Comparison of ENCODE assay signal across 8 cellular contexts in the genomic region with DNA sequence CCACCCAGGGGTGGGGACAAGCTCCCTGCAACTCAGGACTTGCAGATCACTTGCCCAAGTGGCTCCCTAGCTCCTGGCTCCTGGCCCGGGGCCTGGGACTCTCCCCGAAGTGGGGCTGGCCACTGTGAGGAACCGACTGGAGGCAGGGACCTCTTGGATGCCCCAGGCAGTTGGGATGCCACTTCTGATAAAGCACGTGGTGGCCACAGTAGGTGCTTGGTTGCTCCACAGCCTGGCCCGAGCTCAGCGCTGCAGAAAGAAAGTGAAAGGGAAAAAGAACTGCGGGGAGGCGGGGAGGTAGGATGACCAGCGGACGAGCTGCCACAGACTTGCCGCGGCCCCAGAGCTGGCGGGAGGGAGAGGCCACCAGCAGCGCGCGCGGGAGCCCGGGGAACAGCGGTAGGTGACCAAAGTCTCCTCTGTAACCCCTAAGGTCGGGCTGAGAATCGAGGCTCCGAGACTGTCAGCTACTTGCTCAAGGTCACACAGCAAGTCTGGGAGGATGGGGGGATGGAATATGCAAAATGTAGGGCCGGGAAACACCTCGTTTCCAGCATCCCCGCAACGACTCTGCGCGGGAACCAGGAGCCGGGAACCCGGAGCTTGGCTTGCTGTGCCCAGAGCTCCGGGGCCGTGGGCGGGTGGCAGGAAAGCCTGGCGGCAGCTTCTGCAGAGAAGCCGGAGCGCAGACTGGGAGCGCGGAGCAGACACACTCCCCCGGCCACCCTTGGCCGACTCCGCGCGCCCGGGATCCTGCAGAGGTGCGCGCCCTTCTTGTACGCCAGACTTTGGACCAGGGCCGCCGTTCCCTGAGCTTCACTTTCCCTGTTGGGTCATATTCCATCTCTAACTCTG. TPM values are rescaled to one million over a fixed set of nuclear protein-coding genes. Genes with fewer than 3 reads are reported as not detected.
A peak's percentile ranks its signal among the peaks of the same experiment; 100 is the strongest.
DNase-seq lines count a peak whose midpoint lies in the region; ATAC-seq and TF ChIP-seq lines count a peak whose summit lies in the region.

No MANE protein-coding gene starts in this region.

- H3K4me1 ChIP-seq in Caco-2, result peaks cover 17% of the 10 kb centered on the region
- peaks cover 7 to 13% of the 10 kb centered on the region in 2 donors for H3K4me1 ChIP-seq in mucosa of rectum (ENCODE audit: control insufficient read depth in 2 of 2, insufficient read depth in 2 of 2, low read length in 2 of 2)

- BruUV-seq in Caco-2 (replicated peaks; lab: Mats Ljungman, UMichigan), result no TSS peak

- no peak for DNase-seq in Caco-2
- no peak for DNase-seq in epithelial cell of esophagus (ENCODE audit: low read depth)
- DNase-seq in SK-N-DZ (ENCODE audit: low spot score), result no peak
- DNase-seq in NCI-H82 (lab: John Stamatoyannopoulos, UW), result no peak

- H3K27me3 ChIP-seq in Caco-2 (replicated peaks; ENCODE audit: control insufficient read depth, insufficient read depth, low read length) (no peaks in the 10 kb centered on the region), mucosa of rectum (ENCODE audit: control insufficient read depth in 2 of 2, insufficient read depth in 2 of 2, low read length in 2 of 2) (peaks cover 0 to 13% of the 10 kb centered on the region in 2 donors)

- no peaks in the 10 kb centered on the region for H3K36me3 Mint-ChIP-seq in Caco-2 (ENCODE audit: insufficient read depth, unreplicated experiment)

- peaks cover 15% of the 10 kb centered on the region for H3K27me3 Mint-ChIP-seq in Caco-2 (ENCODE audit: insufficient read depth, unreplicated experiment)

- H3K4me1 Mint-ChIP-seq in Caco-2 (ENCODE audit: low read depth, unreplicated experiment), result peaks cover 8% of the 10 kb centered on the region

- H3K36me3 ChIP-seq in Caco-2 (ENCODE audit: control insufficient read depth, insufficient read depth, low read length), result no peaks in the 10 kb centered on the region
- H3K36me3 ChIP-seq in mucosa of rectum (ENCODE audit: control insufficient read depth in 2 of 2, insufficient read depth in 2 of 2, low read length in 2 of 2), result no peaks in the 10 kb centered on the region

- H3K4me3 Mint-ChIP-seq in Caco-2 (ENCODE audit: unreplicated experiment), result peak overlapping the region; percentile 59

- TF ChIP-seq POLR2A in Raji (IDR thresholded peaks at IDR 0.05; ENCODE audit: insufficient read depth, low read depth, low read length), result peak; percentile 20; the same call in 1 of the 2 replicates

- no peak overlapping the region for H3K27ac Mint-ChIP-seq in Caco-2 (ENCODE audit: unreplicated experiment)

- ATAC-seq in GM19452 (IDR thresholded peaks at IDR 0.05; ENCODE audit: unreplicated experiment) (peak; percentile 26), GM21717 (IDR thresholded peaks at IDR 0.05; ENCODE audit: unreplicated experiment) (no peak)

- H3K27ac ChIP-seq in mucosa of rectum (ENCODE audit: low read depth in 2 of 2, low read length in 2 of 2), result peak overlapping the region; percentile 25

- POLR2A ChIA-PET in Caco-2 (lab: Charles Lee), result no interaction called here

- intact Hi-C loops in Caco-2 (cut with micrococcal nuclease; ENCODE audit: unreplicated experiment), result no loop called here

- H3K9me3 ChIP-seq in Caco-2 (no peaks in the 10 kb centered on the region), mucosa of rectum (ENCODE audit: control insufficient read depth in 2 of 2, low read length in 2 of 2) (no peaks in the 10 kb centered on the region)

- no peaks in the 10 kb centered on the region for H3K9me3 Mint-ChIP-seq in Caco-2 (ENCODE audit: unreplicated experiment)

- CTCF ChIA-PET in Caco-2 (lab: Charles Lee), result interaction anchor here (0.9 to 2.0 kb wide), 2 partner anchors 28 to 40 kb away, joined by 4 to 9 read pairs; no protein-coding TSS in a partner anchor

- TF ChIP-seq CTCF in Caco-2 (IDR thresholded peaks at IDR 0.05; ENCODE audit: insufficient read depth in 1 of 2, low read depth in 1 of 2, low read length in 1 of 2, severe bottlenecking in 1 of 2, unreplicated experiment in 1 of 2) (no peak), epithelial cell of esophagus (IDR thresholded peaks at IDR 0.05; ENCODE audit: insufficient read depth, low read depth, low read length, missing control alignments) (no peak)

- peak overlapping the region; percentile 20 for H3K4me3 ChIP-seq in Caco-2 (ENCODE audit: low read depth, low read length)
- peak overlapping the region; percentile 37 for H3K4me3 ChIP-seq in epithelial cell of esophagus (ENCODE audit: low read length)
- peak overlapping the region; percentile 57 to 77 for H3K4me3 ChIP-seq in mucosa of rectum (ENCODE audit: low read length in 2 of 2)

- peak overlapping the region; percentile 52 to 60 for H3K9ac ChIP-seq in mucosa of rectum (ENCODE audit: low read depth in 1 of 2, low read length in 2 of 2)

RNA-seq across cellular contexts. Expression of a gene that starts 1.9 kb away (rescaled TPM):
- total RNA-seq in Caco-2 (2022), result 0.27 and 0.37 TPM in 2 replicates
- polyA plus RNA-seq in SK-N-DZ (2014; cell fraction: cytosol; rRNA removed), result 0.46 TPM in 1 of 2 replicates, not detected in the other
- polyA plus RNA-seq in SK-N-DZ (2014; cell fraction: nucleus; rRNA removed), result 0.24 and 0.27 TPM in 2 replicates
